ENCODE assay signal across 8 cellular contexts in genomic region chr17:79777844-79778503, GRCh38. TPM values are rescaled to one million over a fixed set of nuclear protein-coding genes. Genes with fewer than 3 reads are reported as not detected.
A peak's percentile ranks its signal among the peaks of the same experiment; 100 is the strongest.
DNase-seq lines count a peak whose midpoint lies in the region; ATAC-seq and TF ChIP-seq lines count a peak whose summit lies in the region.

CBX2 (plus strand) TSS chr17:79778148; CDS start chr17:79778236, 88 bp downstream.

- H3K27ac Mint-ChIP-seq in activated CD4-positive, alpha-beta T cell treated with anti-CD3 and anti-CD28 coated beads for 36 hours = peak within 1 kb of the TSS; percentile 76

- POLR2A ChIA-PET in activated CD4-positive, alpha-beta T cell treated with anti-CD3 and anti-CD28 coated beads for 36 hours (lab: Charles Lee) = interaction anchor here (0.6 kb wide), 1 partner anchor 507 kb away, joined by 3 read pairs; no protein-coding TSS in a partner anchor

- H3K4me3 Mint-ChIP-seq in activated CD4-positive, alpha-beta T cell treated with anti-CD3 and anti-CD28 coated beads for 36 hours = peak within 1 kb of the TSS; percentile 77

- H3K4me3 ChIP-seq in choroid plexus epithelial cell (ENCODE audit: low read depth, low read length) = peak within 1 kb of the TSS; percentile 65

- H3K4me1 Mint-ChIP-seq in activated CD4-positive, alpha-beta T cell treated with anti-CD3 and anti-CD28 coated beads for 36 hours = peaks cover 17% of the 10 kb centered on the region

- CTCF ChIA-PET in activated CD4-positive, alpha-beta T cell treated with anti-CD3 and anti-CD28 coated beads for 36 hours (lab: Charles Lee) = interaction anchor here (0.5 to 1.0 kb wide), 4 partner anchors 8 to 814 kb away, joined by 3 to 4 read pairs (median 3); no protein-coding TSS in a partner anchor

- intact Hi-C loops in activated CD4-positive, alpha-beta T cell treated with anti-CD3 and anti-CD28 coated beads for 36 hours (cut with DNase I, micrococcal nuclease) = loop anchor here in 1 of 2 experiments (1.0 to 2.0 kb wide), 5 partner anchors 19 to 60 kb away; partner anchors contain the start of gene CBX8

- ATAC-seq in HG02642 (IDR thresholded peaks at IDR 0.05; ENCODE audit: poor library complexity, unreplicated experiment) (peak; percentile 88), left lobe of liver (peak; percentile 85), GM18870 (IDR thresholded peaks at IDR 0.05; ENCODE audit: unreplicated experiment) (no peak)
- peak; percentile 84 for ATAC-seq in activated CD4-positive, alpha-beta T cell treated with anti-CD3 and anti-CD28 coated beads for 36 hours

- DNase-seq in GM10266 (ENCODE audit: extremely low spot score) = peak; percentile 99
- DNase-seq in NCI-H2227 (lab: John Stamatoyannopoulos, UW; ENCODE audit: unreplicated experiment) = peak; percentile 88
- peak; percentile 90 for DNase-seq in activated CD4-positive, alpha-beta T cell treated with anti-CD3 and anti-CD28 coated beads for 36 hours
- peak; percentile 45 for DNase-seq in choroid plexus epithelial cell (ENCODE audit: low read depth)
- peak; percentile 85 for DNase-seq in left lobe of liver (ENCODE audit: low spot score)
- peak; percentile 72 for DNase-seq in stimulated activated CD4-positive, alpha-beta T cell treated with anti-CD3 and anti-CD28 coated beads, Interleukin-2, amount 100 ng/mL, for 4 hours (ENCODE audit: low read depth)

- H3K36me3 Mint-ChIP-seq in activated CD4-positive, alpha-beta T cell treated with anti-CD3 and anti-CD28 coated beads for 36 hours (ENCODE audit: low read depth) = no peaks in the 10 kb centered on the region

- H3K9me3 Mint-ChIP-seq in activated CD4-positive, alpha-beta T cell treated with anti-CD3 and anti-CD28 coated beads for 36 hours (ENCODE audit: low read depth) = no peaks in the 10 kb centered on the region

- TF ChIP-seq CTCF in GM10266 (IDR thresholded peaks at IDR 0.05; ENCODE audit: control insufficient read depth, insufficient read depth, low read depth, missing control alignments) (no peak), choroid plexus epithelial cell (conservative IDR thresholded peaks at IDR 0.05; ENCODE audit: low read depth, low read length) (no peak)

- peaks cover 64% of the 10 kb centered on the region for H3K27me3 Mint-ChIP-seq in activated CD4-positive, alpha-beta T cell treated with anti-CD3 and anti-CD28 coated beads for 36 hours

RNA-seq across cellular contexts. Expression of gene CBX2, which starts in this region (rescaled TPM):
- 1 to 10 TPM; 4.2 to 4.3 TPM for total RNA-seq in activated CD4-positive, alpha-beta T cell treated with anti-CD3 and anti-CD28 coated beads for 36 hours
- 0.75 TPM for total RNA-seq in left lobe of liver

Comparison
In these comparisons a context has a peak if more than half of its experiments do, and no peak if none do; other contexts are left out.
1. Peak in DNase-seq and ATAC-seq in left lobe of liver; RNA of the gene not detected or under 1 TPM.
2. DNase-seq: peak in every context shown above with its lines; median percentile 99 in GM10266; 90 in activated CD4-positive, alpha-beta T cell treated with anti-CD3 and anti-CD28 coated beads for 36 hours; 88 in NCI-H2227; 85 in left lobe of liver; 72 in stimulated activated CD4-positive, alpha-beta T cell treated with anti-CD3 and anti-CD28 coated beads, Interleukin-2, amount 100 ng/mL, for 4 hours; 45 in choroid plexus epithelial cell.